ENCODE assay signal across 33 cellular contexts in the genomic region with DNA sequence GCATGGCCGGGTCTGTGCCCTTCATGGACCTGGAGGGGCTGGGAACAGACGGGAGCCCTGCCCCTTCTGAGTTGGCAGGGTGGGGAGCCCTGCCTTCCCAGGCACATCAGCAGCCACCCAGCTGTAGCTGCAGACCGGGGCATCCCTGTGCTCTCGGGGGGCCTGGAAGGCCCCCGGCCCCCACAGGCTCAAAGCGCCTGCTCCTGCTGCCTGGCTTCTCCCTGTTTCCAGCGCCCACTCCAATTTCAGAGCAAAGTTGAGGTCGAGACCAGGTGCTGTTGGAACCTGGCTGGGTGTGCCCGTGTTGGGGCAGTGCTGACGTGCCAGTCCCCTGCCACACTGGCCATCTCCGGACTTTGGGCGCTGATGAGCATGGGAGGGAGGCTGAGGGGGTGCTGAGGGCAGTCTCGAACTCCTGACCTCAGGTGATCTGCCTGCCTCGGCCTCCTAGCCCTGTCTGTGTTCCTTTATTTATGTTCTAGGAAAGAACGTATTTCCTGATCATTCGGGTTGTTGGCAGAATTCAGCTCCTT.
"Had no signal": no experiment of that assay in that cellular context is flagged by ENCODE, and none has a peak within 500 bp of the region (broad histone marks: within the 10 kb centered on the region; RNA-seq: fewer than 3 reads in every experiment).

No MANE protein-coding gene starts in this region.

- H3K27me3 ChIP-seq: adrenal gland, body of pancreas, dorsolateral prefrontal cortex, foreskin keratinocyte, gastrocnemius medialis had no signal

- H3K36me3 ChIP-seq: adrenal gland, esophagus muscularis mucosa, gastrocnemius medialis, WERI-Rb-1 had no signal

- H3K36me3 Mint-ChIP-seq: activated CD4-positive, alpha-beta memory T cell treated with anti-CD3 and anti-CD28 coated beads for 36 hours; activated CD8-positive, alpha-beta memory T cell treated with anti-CD3 and anti-CD28 coated beads, Interleukin-2, amount 10 ng/mL, durations not matched to agents 7 days and 5 days; activated naive CD4-positive, alpha-beta T cell treated with anti-CD3 and anti-CD28 coated beads, Interleukin-2, amount 50 U/mL, for 24 hours; activated naive CD8-positive, alpha-beta T cell treated with anti-CD3 and anti-CD28 coated beads for 36 hours had no signal

- H3K4me1 Mint-ChIP-seq: activated naive CD4-positive, alpha-beta T cell treated with anti-CD3 and anti-CD28 coated beads, Interleukin-2, amount 50 U/mL, for 24 hours; central memory CD8-positive, alpha-beta T cell; endodermal cell; T-helper 17 cell had no signal

- H3K4me3 Mint-ChIP-seq: activated B cell treated with CpG ODN at 0.5 μM for 24 hours; activated CD4-positive, alpha-beta memory T cell treated with anti-CD3 and anti-CD28 coated beads for 36 hours; activated CD4-positive, alpha-beta T cell treated with anti-CD3 and anti-CD28 coated beads for 36 hours; activated CD4-positive, alpha-beta T cell treated with anti-CD3 and anti-CD28 coated beads, Interleukin-2, amount 10 ng/mL, durations not matched to agents 24 days and 14 days; activated CD8-positive, alpha-beta memory T cell treated with anti-CD3 and anti-CD28 coated beads, Interleukin-2, amount 10 ng/mL, durations not matched to agents 7 days and 5 days; activated CD8-positive, alpha-beta T cell treated with anti-CD3 and anti-CD28 coated beads, Interleukin-2, amount 10 ng/mL, durations not matched to agents 7 days and 5 days; activated naive CD4-positive, alpha-beta T cell treated with anti-CD3 and anti-CD28 coated beads for 36 hours; activated naive CD4-positive, alpha-beta T cell treated with anti-CD3 and anti-CD28 coated beads, Interleukin-2, amount 50 U/mL, for 24 hours; activated naive CD8-positive, alpha-beta T cell treated with anti-CD3 and anti-CD28 coated beads for 36 hours; activated naive CD8-positive, alpha-beta T cell treated with anti-CD3 and anti-CD28 coated beads, Interleukin-2, amount 50 U/mL, for 24 hours; activated T-helper 1 cell treated with anti-CD3 and anti-CD28 coated beads, Interleukin-12 subunit alpha, Interleukin-12 subunit beta, Interleukin-2, Interleukin-4 antibody, amounts not matched to agents 30 ng/mL and 10 ng/mL and 1 ng/mL, durations not matched to agents 14 hours and 24 hours and 36 hours; central memory CD8-positive, alpha-beta T cell; dendritic cell treated with granulocyte-macrophage colony-stimulating factor and Interleukin-4, amounts not matched to agents 40 ng/mL and 50 ng/mL, for 4 days; endodermal cell; T-helper 17 cell; T-helper 2 cell treated with Interferon-gamma antibody and Interleukin-4, amounts not matched to agents 5 μg/mL and 100 μg/mL, for 36 hours had no signal

- H3K9me3 ChIP-seq: adrenal gland, body of pancreas, esophagus muscularis mucosa, gastrocnemius medialis had no signal

- H3K27ac ChIP-seq: adrenal gland, body of pancreas, coronary artery, dorsolateral prefrontal cortex, esophagus muscularis mucosa, foreskin keratinocyte, gastrocnemius medialis, WERI-Rb-1 had no signal

- DNase-seq: activated B cell treated with CpG ODN at 0.5 μM for 24 hours; activated CD4-positive, alpha-beta memory T cell treated with anti-CD3 and anti-CD28 coated beads for 36 hours; activated CD4-positive, alpha-beta T cell treated with anti-CD3 and anti-CD28 coated beads for 36 hours; activated CD4-positive, alpha-beta T cell treated with anti-CD3 and anti-CD28 coated beads, Interleukin-2, amount 10 ng/mL, durations not matched to agents 24 days and 14 days; activated CD8-positive, alpha-beta memory T cell treated with anti-CD3 and anti-CD28 coated beads, Interleukin-2, amount 10 ng/mL, durations not matched to agents 7 days and 5 days; activated CD8-positive, alpha-beta memory T cell treated with anti-CD3 and anti-CD28 coated beads, Interleukin-2, amount 50 U/mL, for 4 hours; activated CD8-positive, alpha-beta T cell treated with anti-CD3 and anti-CD28 coated beads, Interleukin-2, amount 10 ng/mL, durations not matched to agents 7 days and 5 days; activated effector memory CD4-positive, alpha-beta T cell treated with anti-CD3 and anti-CD28 coated beads, Interleukin-2, amount 50 U/mL, for 16 hours; activated naive CD4-positive, alpha-beta T cell treated with anti-CD3 and anti-CD28 coated beads for 36 hours; activated naive CD8-positive, alpha-beta T cell treated with anti-CD3 and anti-CD28 coated beads for 36 hours; activated naive CD8-positive, alpha-beta T cell treated with anti-CD3 and anti-CD28 coated beads, Interleukin-2, amount 50 U/mL, for 24 hours; activated T-cell treated with anti-CD3 and anti-CD28 coated beads, Interleukin-2, amount 50 U/mL, for 1 hour; activated T-cell treated with anti-CD3 and anti-CD28 coated beads, Interleukin-2, amount 50 U/mL, for 48 hours; adrenal gland; amygdala; aorta; body of pancreas; dorsolateral prefrontal cortex; effector memory CD4-positive, alpha-beta T cell; endodermal cell; foreskin keratinocyte; gastrocnemius medialis; T-helper 17 cell; T1000; WERI-Rb-1 had no signal

- H3K4me3 ChIP-seq: adrenal gland, body of pancreas, coronary artery, dorsolateral prefrontal cortex, esophagus muscularis mucosa, gastrocnemius medialis had no signal

- H3K27ac Mint-ChIP-seq: activated B cell treated with CpG ODN at 0.5 μM for 24 hours; activated CD4-positive, alpha-beta memory T cell treated with anti-CD3 and anti-CD28 coated beads for 36 hours; activated CD4-positive, alpha-beta T cell treated with anti-CD3 and anti-CD28 coated beads for 36 hours; activated CD4-positive, alpha-beta T cell treated with anti-CD3 and anti-CD28 coated beads, Interleukin-2, amount 10 ng/mL, durations not matched to agents 24 days and 14 days; activated CD8-positive, alpha-beta memory T cell treated with anti-CD3 and anti-CD28 coated beads, Interleukin-2, amount 10 ng/mL, durations not matched to agents 7 days and 5 days; activated CD8-positive, alpha-beta T cell treated with anti-CD3 and anti-CD28 coated beads, Interleukin-2, amount 10 ng/mL, durations not matched to agents 7 days and 5 days; activated naive CD4-positive, alpha-beta T cell treated with anti-CD3 and anti-CD28 coated beads for 36 hours; activated naive CD4-positive, alpha-beta T cell treated with anti-CD3 and anti-CD28 coated beads, Interleukin-2, amount 50 U/mL, for 24 hours; activated naive CD8-positive, alpha-beta T cell treated with anti-CD3 and anti-CD28 coated beads for 36 hours; activated naive CD8-positive, alpha-beta T cell treated with anti-CD3 and anti-CD28 coated beads, Interleukin-2, amount 50 U/mL, for 24 hours; activated T-helper 1 cell treated with anti-CD3 and anti-CD28 coated beads, Interleukin-12 subunit alpha, Interleukin-12 subunit beta, Interleukin-2, Interleukin-4 antibody, amounts not matched to agents 30 ng/mL and 10 ng/mL and 1 ng/mL, durations not matched to agents 14 hours and 24 hours and 36 hours; activated T-helper 2 cell treated with anti-CD3 and anti-CD28 coated beads, Interferon-gamma antibody, Interleukin-2, Interleukin-4, amounts not matched to agents 10 μg/mL and 5 μg/mL and 100 μg/mL, durations not matched to agents 14 hours and 24 hours and 36 hours; dendritic cell treated with granulocyte-macrophage colony-stimulating factor and Interleukin-4, amounts not matched to agents 40 ng/mL and 50 ng/mL, for 4 days; endodermal cell; T-helper 17 cell; T-helper 2 cell treated with Interferon-gamma antibody and Interleukin-4, amounts not matched to agents 5 μg/mL and 100 μg/mL, for 36 hours had no signal

- H3K9me3 Mint-ChIP-seq: activated B cell treated with CpG ODN at 0.5 μM for 24 hours; activated CD4-positive, alpha-beta memory T cell treated with anti-CD3 and anti-CD28 coated beads for 36 hours; activated CD4-positive, alpha-beta T cell treated with anti-CD3 and anti-CD28 coated beads, Interleukin-2, amount 10 ng/mL, durations not matched to agents 24 days and 14 days; activated naive CD4-positive, alpha-beta T cell treated with anti-CD3 and anti-CD28 coated beads for 36 hours; activated naive CD4-positive, alpha-beta T cell treated with anti-CD3 and anti-CD28 coated beads, Interleukin-2, amount 50 U/mL, for 24 hours; activated naive CD8-positive, alpha-beta T cell treated with anti-CD3 and anti-CD28 coated beads for 36 hours; activated naive CD8-positive, alpha-beta T cell treated with anti-CD3 and anti-CD28 coated beads, Interleukin-2, amount 50 U/mL, for 24 hours; activated T-helper 1 cell treated with anti-CD3 and anti-CD28 coated beads, Interleukin-12 subunit alpha, Interleukin-12 subunit beta, Interleukin-2, Interleukin-4 antibody, amounts not matched to agents 30 ng/mL and 10 ng/mL and 1 ng/mL, durations not matched to agents 14 hours and 24 hours and 36 hours; activated T-helper 2 cell treated with anti-CD3 and anti-CD28 coated beads, Interferon-gamma antibody, Interleukin-2, Interleukin-4, amounts not matched to agents 10 μg/mL and 5 μg/mL and 100 μg/mL, durations not matched to agents 14 hours and 24 hours and 36 hours; central memory CD8-positive, alpha-beta T cell; dendritic cell treated with granulocyte-macrophage colony-stimulating factor and Interleukin-4, amounts not matched to agents 40 ng/mL and 50 ng/mL, for 4 days; endodermal cell; T-helper 2 cell treated with Interferon-gamma antibody and Interleukin-4, amounts not matched to agents 5 μg/mL and 100 μg/mL, for 36 hours had no signal
